ENCODE assay signal across 23 cellular contexts in genomic region chr9:38442473-38443096, GRCh38. TPM values are rescaled to one million over a fixed set of nuclear protein-coding genes. Genes with fewer than 3 reads are reported as not detected.
DNase-seq lines count a peak whose midpoint lies in the region; ATAC-seq, FAIRE-seq and TF ChIP-seq lines count a peak whose summit lies in the region.
"Had no signal": no experiment of that assay in that cellular context is flagged by ENCODE, and none has a peak within 500 bp of the region (broad histone marks: within the 10 kb centered on the region; RNA-seq: fewer than 3 reads in every experiment).

No MANE protein-coding gene starts in this region.

- POLR2A ChIA-PET in HCT116 (lab: Charles Lee), result no interaction called here
- POLR2A ChIA-PET in endothelial cell of umbilical vein (lab: Charles Lee), result no interaction called here

- H3K9me3 Mint-ChIP-seq in progenitor cell of endocrine pancreas (ENCODE audit: low read depth), result no peaks in the 10 kb centered on the region
- H3K9me3 Mint-ChIP-seq: CD4-positive, alpha-beta memory T cell had no signal

- WGBS in esophagus squamous epithelium, 2 donors, result 62 to 77% methylated on average over 6 to 7 of the region's 8 CpGs

- H3K9me2 ChIP-seq in HCT116 (ENCODE audit: insufficient read depth), result no peaks in the 10 kb centered on the region

- H3K4me1 Mint-ChIP-seq in progenitor cell of endocrine pancreas (ENCODE audit: low read depth) (peaks cover 14% of the 10 kb centered on the region), T-helper 17 cell (peaks cover 5% of the 10 kb centered on the region)

- FAIRE-seq in endothelial cell of umbilical vein (lab: Jason Lieb, UNC), result no peak
- FAIRE-seq: G401.6, GM12892 had no signal

- H3K9me3 ChIP-seq in HCT116 (ENCODE audit: control insufficient read depth in 1 of 2, insufficient read depth in 1 of 2, low read depth in 1 of 2, low read length in 2 of 2), result no peaks in the 10 kb centered on the region
- H3K9me3 ChIP-seq in endothelial cell of umbilical vein (replicated peaks; ENCODE audit: control insufficient read depth, insufficient read depth, low read length), result no peaks in the 10 kb centered on the region
- H3K9me3 ChIP-seq in lower lobe of right lung, result no peaks in the 10 kb centered on the region
- H3K9me3 ChIP-seq in T-helper 17 cell (ENCODE audit: control insufficient read depth, low read length, poor library complexity, severe bottlenecking), result no peaks in the 10 kb centered on the region
- no peaks in the 10 kb centered on the region for H3K9me3 ChIP-seq in MG63
- no peaks in the 10 kb centered on the region for H3K9me3 ChIP-seq in esophagus squamous epithelium
- H3K9me3 ChIP-seq: BLaER1 treated with 17β-estradiol and CSF1 and Interleukin-3, amounts not matched to agents 10 nM and 100 nM; Peyer's patch; SJSA1 had no signal

- DNase-seq in HCT116 (ENCODE audit: low read depth, low spot score) (no peak), endothelial cell of umbilical vein (ENCODE audit: low read depth, low spot score) (peak; percentile 17), lower lobe of right lung (no peak), progenitor cell of endocrine pancreas (ENCODE audit: low spot score, unreplicated experiment) (no peak), A172 (ENCODE audit: low spot score) (no peak), T-helper 17 cell (no peak), MG63 (no peak), esophagus squamous epithelium (lab: John Stamatoyannopoulos, UW) (no peak)
- DNase-seq: CD4-positive, alpha-beta memory T cell; DMS 273 treated with DMSO at 0.1 percent for 48 hours; GOT3; HCEC 1CT; KBM-7; NCI-H1092 treated with DMSO at 0.1 percent for 48 hours; NCI-H1436 treated with DMSO at 0.1 percent for 48 hours; NCI-H1930; NCI-H2227 treated with DMSO at 0.1 percent for 48 hours; NCI-H510A; Peyer's patch had no signal

- H3K27me3 ChIP-seq in HCT116 (ENCODE audit: insufficient read depth, low read length) (no peaks in the 10 kb centered on the region; the same call in 1 of the 2 replicates), endothelial cell of umbilical vein (ENCODE audit: control insufficient read depth in 2 of 2, insufficient read depth in 2 of 2, low read length in 2 of 2) (no peaks in the 10 kb centered on the region), lower lobe of right lung (ENCODE audit: low read depth) (peaks cover 7% of the 10 kb centered on the region), MG63 (peaks cover 9% of the 10 kb centered on the region), esophagus squamous epithelium (peaks cover 0 to 35% (median 0%) of the 10 kb centered on the region in 4 donors)
- H3K27me3 ChIP-seq: BLaER1 treated with 17β-estradiol and CSF1 and Interleukin-3, amounts not matched to agents 10 nM and 100 nM; Peyer's patch; SJSA1 had no signal

- H3K36me3 ChIP-seq in HCT116 (ENCODE audit: control insufficient read depth in 1 of 2, insufficient read depth in 2 of 2, low read length in 2 of 2), result no peaks in the 10 kb centered on the region
- H3K36me3 ChIP-seq in endothelial cell of umbilical vein (ENCODE audit: control insufficient read depth in 2 of 2, extremely low read depth in 1 of 2, insufficient read depth in 2 of 2, low read length in 2 of 2), result no peaks in the 10 kb centered on the region
- no peaks in the 10 kb centered on the region for H3K36me3 ChIP-seq in lower lobe of right lung
- no peaks in the 10 kb centered on the region for H3K36me3 ChIP-seq in MG63
- H3K36me3 ChIP-seq in esophagus squamous epithelium, result no peaks in the 10 kb centered on the region
- H3K36me3 ChIP-seq: BLaER1 treated with 17β-estradiol and CSF1 and Interleukin-3, amounts not matched to agents 10 nM and 100 nM; Peyer's patch; SJSA1 had no signal

- RAD21 ChIA-PET in HCT116 (lab: Charles Lee; ENCODE audit: low non-redundant PET in 1 of 2, low total read pairs in 2 of 2, uncharacterized antibody in 2 of 2, unreplicated experiment in 2 of 2), result no interaction called here

- H2AFZ ChIP-seq in HCT116 (ENCODE audit: low read depth, low read length, poor library complexity, severe bottlenecking) (peak overlapping the region; percentile 16), endothelial cell of umbilical vein (ENCODE audit: low read depth, low read length) (no peak overlapping the region)

- TF ChIP-seq RAD21 in HCT116 (IDR thresholded peaks at IDR 0.05; ENCODE audit: low read depth), result no peak

- H3K79me2 ChIP-seq in HCT116 (ENCODE audit: insufficient read depth, low read length) (no peaks in the 10 kb centered on the region), endothelial cell of umbilical vein (ENCODE audit: control insufficient read depth, insufficient read depth, low read length) (no peaks in the 10 kb centered on the region)

- no peaks in the 10 kb centered on the region for H3K9me1 ChIP-seq in endothelial cell of umbilical vein (replicated peaks; ENCODE audit: control insufficient read depth, extremely low read depth, insufficient read depth, low read length)

- 0 out of 2 replicates have a peak, but pooled peaks have one; percentile 14 for ATAC-seq in HCT116
- peak; percentile 24 to 45 for ATAC-seq in lower lobe of right lung
- ATAC-seq in T-helper 17 cell, result no peak

- peaks cover 0 to 9% of the 10 kb centered on the region in 2 experiments; a peak in 1 of 4 replicates for H3K4me1 ChIP-seq in HCT116 (ENCODE audit: control insufficient read depth in 1 of 2, insufficient read depth in 2 of 2, low read length in 2 of 2)
- peaks cover 9% of the 10 kb centered on the region for H3K4me1 ChIP-seq in endothelial cell of umbilical vein (ENCODE audit: control insufficient read depth, extremely low read depth, insufficient read depth, low read length)
- H3K4me1 ChIP-seq in lower lobe of right lung, result peaks cover 5% of the 10 kb centered on the region
- H3K4me1 ChIP-seq in esophagus squamous epithelium, result peaks cover 0 to 3% (median 0%) of the 10 kb centered on the region in 3 donors
- H3K4me1 ChIP-seq: Peyer's patch had no signal

- H3K27ac ChIP-seq in HCT116 (ENCODE audit: low read depth, low read length) (no peak overlapping the region), endothelial cell of umbilical vein (ENCODE audit: insufficient read depth, low read depth, low read length) (no peak overlapping the region), lower lobe of right lung (no peak overlapping the region), esophagus squamous epithelium (no peak overlapping the region)
- H3K27ac ChIP-seq: BLaER1 treated with 17β-estradiol and CSF1 and Interleukin-3, amounts not matched to agents 10 nM and 100 nM; Peyer's patch; SJSA1 had no signal

- H3K27ac Mint-ChIP-seq in progenitor cell of endocrine pancreas, result peak overlapping the region; percentile 23
- no peak overlapping the region for H3K27ac Mint-ChIP-seq in T-helper 17 cell
- H3K27ac Mint-ChIP-seq: CD4-positive, alpha-beta memory T cell had no signal

- dilution Hi-C loops in endothelial cell of umbilical vein (cut with MboI; ENCODE audit: extremely low pct_ligation_motif_present, low sequenced_read_pairs), result no loop called here

- H3K4me2 ChIP-seq in HCT116 (ENCODE audit: low read length), result no peak overlapping the region
- H3K4me2 ChIP-seq in endothelial cell of umbilical vein (ENCODE audit: insufficient read depth, low read length), result no peak overlapping the region
- H3K4me2 ChIP-seq: BLaER1 treated with 17β-estradiol and CSF1 and Interleukin-3, amounts not matched to agents 10 nM and 100 nM had no signal

- H3K27me3 Mint-ChIP-seq in progenitor cell of endocrine pancreas (peaks cover 6% of the 10 kb centered on the region), T-helper 17 cell (peaks cover 25% of the 10 kb centered on the region)

- intact Hi-C loops in HCT116 (cut with micrococcal nuclease) (no loop called here), endothelial cell of umbilical vein (cut with micrococcal nuclease) (no loop called here), lower lobe of right lung (cut with DNase I) (no loop called here), esophagus squamous epithelium (cut with DNase I) (no loop called here)

- no peaks in the 10 kb centered on the region for H4K20me1 ChIP-seq in HCT116 (ENCODE audit: insufficient read depth)
- H4K20me1 ChIP-seq in endothelial cell of umbilical vein (replicated peaks; ENCODE audit: control insufficient read depth, extremely low read depth, insufficient read depth, low read length), result no peaks in the 10 kb centered on the region
- H4K20me1 ChIP-seq: BLaER1 treated with 17β-estradiol and CSF1 and Interleukin-3, amounts not matched to agents 10 nM and 100 nM had no signal

- CTCF ChIA-PET in HCT116 (lab: Charles Lee), result no interaction called here
- CTCF ChIA-PET in endothelial cell of umbilical vein (lab: Charles Lee), result no interaction called here

- no peak for TF ChIP-seq CTCF in HCT116 (IDR thresholded peaks at IDR 0.05 in 2 of 3, conservative IDR thresholded peaks at IDR 0.05 in 1 of 3; ENCODE audit: borderline replicate concordance in 1 of 3, insufficient read depth in 1 of 3, low read depth in 2 of 3, low read length in 2 of 3)
- no peak for TF ChIP-seq CTCF in endothelial cell of umbilical vein (IDR thresholded peaks at IDR 0.05; ENCODE audit: extremely low read depth in 1 of 2, insufficient read depth in 1 of 2, low read depth in 1 of 2, low read length in 2 of 2)
- TF ChIP-seq CTCF in lower lobe of right lung (IDR thresholded peaks at IDR 0.05), result no peak
- no peak for TF ChIP-seq CTCF in progenitor cell of endocrine pancreas (IDR thresholded peaks at IDR 0.05; ENCODE audit: unreplicated experiment)
- TF ChIP-seq CTCF in esophagus squamous epithelium (IDR thresholded peaks at IDR 0.05), result no peak

- H3K4me3 Mint-ChIP-seq in progenitor cell of endocrine pancreas (ENCODE audit: low read depth) (no peak overlapping the region), T-helper 17 cell (no peak overlapping the region)
- H3K4me3 Mint-ChIP-seq: CD4-positive, alpha-beta memory T cell had no signal

- H3K36me3 Mint-ChIP-seq in progenitor cell of endocrine pancreas (ENCODE audit: insufficient read depth), result no peaks in the 10 kb centered on the region
- H3K36me3 Mint-ChIP-seq in T-helper 17 cell (ENCODE audit: low read depth), result peaks cover 2% of the 10 kb centered on the region
- H3K36me3 Mint-ChIP-seq: CD4-positive, alpha-beta memory T cell had no signal

- H3K4me3 ChIP-seq in HCT116 (replicated peaks in 1 of 2; ENCODE audit: low read depth in 1 of 2, low read length in 2 of 2) (no peak overlapping the region), endothelial cell of umbilical vein (replicated peaks in 1 of 3; ENCODE audit: insufficient read depth in 1 of 3, low read depth in 1 of 3, low read length in 3 of 3) (no peak overlapping the region), lower lobe of right lung (no peak overlapping the region), MG63 (no peak overlapping the region), esophagus squamous epithelium (no peak overlapping the region)
- H3K4me3 ChIP-seq: BLaER1 treated with 17β-estradiol and CSF1 and Interleukin-3, amounts not matched to agents 10 nM and 100 nM; Peyer's patch; SJSA1 had no signal

- no peak for TF ChIP-seq POLR2A in HCT116 (IDR thresholded peaks at IDR 0.05; ENCODE audit: borderline replicate concordance, extremely low read depth, insufficient read depth, insufficient read length)
- no peak for TF ChIP-seq POLR2A in endothelial cell of umbilical vein (IDR thresholded peaks at IDR 0.05; ENCODE audit: low read depth, low read length)
- TF ChIP-seq POLR2A in esophagus squamous epithelium (IDR thresholded peaks at IDR 0.05), result no peak

- H3K9ac ChIP-seq in HCT116 (ENCODE audit: low read length) (no peak overlapping the region), endothelial cell of umbilical vein (replicated peaks; ENCODE audit: extremely low read depth, insufficient read depth, low read length) (no peak overlapping the region)
- H3K9ac ChIP-seq: BLaER1 treated with 17β-estradiol and CSF1 and Interleukin-3, amounts not matched to agents 10 nM and 100 nM had no signal

- no TSS peak for BruUV-seq in HCT116 (replicated peaks; lab: Mats Ljungman, UMichigan)
- no TSS peak for BruUV-seq in endothelial cell of umbilical vein (replicated peaks; lab: Mats Ljungman, UMichigan)

RNA-seq across cellular contexts. Expression of gene IGFBPL1, which starts 18.3 kb away (rescaled TPM):
- total RNA-seq in HCT116 (2021; ENCODE audit: unreplicated experiment), result not detected
- not detected in 2 replicates for polyA plus RNA-seq in HCT116 (2012)
- total RNA-seq in endothelial cell of umbilical vein, result not detected in 2 replicates
- polyA plus RNA-seq in endothelial cell of umbilical vein, result 0.16 TPM in 1 of 2 replicates, not detected in the other
- 0.16 and 0.31 TPM in 2 replicates for polyA plus RNA-seq in endothelial cell of umbilical vein (2011; cell fraction: cytosol; rRNA removed)
- polyA plus RNA-seq in endothelial cell of umbilical vein (2011; cell fraction: nucleus; rRNA removed), result 0.17 and 0.20 TPM in 2 replicates
- 0.16 TPM in 1 of 2 replicates, not detected in the other for polyA plus RNA-seq in endothelial cell of umbilical vein (2012)
- polyA minus RNA-seq in endothelial cell of umbilical vein, result 0.36 TPM in 1 of 2 replicates, not detected in the other
- not detected for polyA minus RNA-seq in endothelial cell of umbilical vein (2011; cell fraction: cytosol; rRNA and poly(A)+ RNA removed)
- not detected in 2 replicates for polyA minus RNA-seq in endothelial cell of umbilical vein (2011; cell fraction: nucleus; rRNA and poly(A)+ RNA removed)
- total RNA-seq in lower lobe of right lung, result 0.35 TPM
- 4.7 and 5.1 TPM in 2 replicates for total RNA-seq in progenitor cell of endocrine pancreas
- total RNA-seq in A172 (2014; rRNA removed; shearing (Covaris generic)), result 0.14 TPM in 1 of 2 replicates, not detected in the other
- total RNA-seq in T-helper 17 cell, result not detected
- 0.95 and 2.3 TPM in 2 replicates for total RNA-seq in MG63 (2014; rRNA removed; shearing (Covaris generic); ENCODE audit: low replicate concordance)
- not detected for total RNA-seq in esophagus squamous epithelium
- total RNA-seq: CD4-positive, alpha-beta memory T cell had no signal
- polyA plus RNA-seq: CD4-positive, alpha-beta memory T cell had no signal

RNA-seq across cellular contexts. Expression of gene ALDH1B1, which starts 50.1 kb away (rescaled TPM):
- 46.6 TPM for total RNA-seq in HCT116 (2021; ENCODE audit: unreplicated experiment)
- polyA plus RNA-seq in HCT116 (2012), result 22.7 and 26.9 TPM in 2 replicates
- 20.5 and 21.7 TPM in 2 replicates for total RNA-seq in endothelial cell of umbilical vein
- polyA plus RNA-seq in endothelial cell of umbilical vein, result 10.2 and 11.5 TPM in 2 replicates
- polyA plus RNA-seq in endothelial cell of umbilical vein (2011; cell fraction: cytosol; rRNA removed), result 13.5 and 13.7 TPM in 2 replicates
- polyA plus RNA-seq in endothelial cell of umbilical vein (2011; cell fraction: nucleus; rRNA removed), result 6.9 and 8.2 TPM in 2 replicates
- polyA plus RNA-seq in endothelial cell of umbilical vein (2012), result 23.5 and 26.2 TPM in 2 replicates
- 22.4 and 22.9 TPM in 2 replicates for polyA minus RNA-seq in endothelial cell of umbilical vein
- polyA minus RNA-seq in endothelial cell of umbilical vein (2011; cell fraction: cytosol; rRNA and poly(A)+ RNA removed), result 28.0 TPM
- polyA minus RNA-seq in endothelial cell of umbilical vein (2011; cell fraction: nucleus; rRNA and poly(A)+ RNA removed), result 4.1 and 4.8 TPM in 2 replicates
- 10.8 TPM for total RNA-seq in lower lobe of right lung
- 31.9 and 32.1 TPM in 2 replicates for total RNA-seq in progenitor cell of endocrine pancreas
- total RNA-seq in A172 (2014; rRNA removed; shearing (Covaris generic)), result 23.0 and 26.1 TPM in 2 replicates
- 1 to 10 TPM; 1.7 to 2.7 TPM for total RNA-seq in T-helper 17 cell
- total RNA-seq in MG63 (2014; rRNA removed; shearing (Covaris generic); ENCODE audit: low replicate concordance), result 61.3 and 79.0 TPM in 2 replicates
- 10 to 100 TPM in 2 of 4 donors, 1 to 10 TPM in 2; 1.6 to 23.7 (median 7.7) TPM for total RNA-seq in esophagus squamous epithelium
